ENCODE assay signal across 8 cellular contexts in the genomic region with DNA sequence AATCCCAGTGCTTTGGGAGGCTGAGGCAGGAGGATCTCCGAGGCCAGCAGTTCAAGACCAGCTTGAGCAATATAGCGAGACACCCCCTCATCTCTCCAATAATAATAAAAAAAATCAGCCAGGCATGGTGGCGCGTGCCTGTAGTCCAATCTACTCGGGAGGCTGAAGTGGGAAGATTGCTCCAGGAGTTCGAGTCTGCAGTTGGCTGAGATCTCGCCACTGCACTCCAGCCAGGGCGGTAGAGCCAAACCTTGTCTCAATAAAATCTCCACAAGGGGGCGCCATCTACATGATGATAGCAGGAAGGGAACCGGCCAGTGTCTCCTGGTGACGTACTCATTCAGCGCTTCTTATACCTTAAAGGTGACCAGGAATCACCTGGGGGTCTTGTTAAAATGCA. TPM values are rescaled to one million over a fixed set of nuclear protein-coding genes. Genes with fewer than 3 reads are reported as not detected.
DNase-seq lines count a peak whose midpoint lies in the region; ATAC-seq, FAIRE-seq and TF ChIP-seq lines count a peak whose summit lies in the region.

No MANE protein-coding gene starts in this region.

- POLR2A ChIA-PET in T-cell (lab: Charles Lee), result interaction anchor here in 1 of 2 donors (0.6 kb wide), 1 partner anchor 153 kb away, joined by 3 read pairs; no protein-coding TSS in a partner anchor

- DNase-seq in GM12892 (ENCODE audit: insufficient read length) (peak; percentile 57), NCI-H146 treated with DMSO at 0.1 percent for 48 hours (lab: John Stamatoyannopoulos, UW; ENCODE audit: unreplicated experiment) (peak; percentile 84), T-cell (peak; percentile 19 to 84 (median 62)), heart left ventricle (peak in 4 of 5 donors; percentile 67 to 76 (median 72)), renal cortical epithelial cell (ENCODE audit: low read depth) (peak; percentile 59), posterior vena cava (ENCODE audit: low spot score) (no peak)
- DNase-seq in activated naive CD8-positive, alpha-beta T cell treated with anti-CD3 and anti-CD28 coated beads, Interleukin-2, amount 50 U/mL, for 24 hours, result peak; percentile 81

- H3K36me3 Mint-ChIP-seq in T-cell, result no peaks in the 10 kb centered on the region
- H3K36me3 Mint-ChIP-seq in activated naive CD8-positive, alpha-beta T cell treated with anti-CD3 and anti-CD28 coated beads, Interleukin-2, amount 50 U/mL, for 24 hours (ENCODE audit: low read depth), result no peaks in the 10 kb centered on the region

- peak; percentile 73 to 91 (median 82) for ATAC-seq in T-cell (replicated peaks in 1 of 4)
- peak; percentile 92 for ATAC-seq in activated naive CD8-positive, alpha-beta T cell treated with anti-CD3 and anti-CD28 coated beads, Interleukin-2, amount 50 U/mL, for 24 hours
- ATAC-seq in heart left ventricle, result peak in 3 of 4 donors; percentile 87 to 88 (median 88)
- no peak for ATAC-seq in GM21381 (IDR thresholded peaks at IDR 0.05; ENCODE audit: unreplicated experiment)

- no peaks in the 10 kb centered on the region for H3K27me3 Mint-ChIP-seq in T-cell
- H3K27me3 Mint-ChIP-seq in activated naive CD8-positive, alpha-beta T cell treated with anti-CD3 and anti-CD28 coated beads, Interleukin-2, amount 50 U/mL, for 24 hours, result peaks cover 1% of the 10 kb centered on the region

- TF ChIP-seq POLR2A in GM12892 (IDR thresholded peaks at IDR 0.05; ENCODE audit: low read depth, low read length), result no peak
- no peak for TF ChIP-seq POLR2A in heart left ventricle (IDR thresholded peaks at IDR 0.05)

- H3K27me3 ChIP-seq in heart left ventricle, result no peaks in the 10 kb centered on the region

- H3K4me3 ChIP-seq in heart left ventricle, result no peak overlapping the region

- no peaks in the 10 kb centered on the region for H3K9me3 Mint-ChIP-seq in T-cell
- H3K9me3 Mint-ChIP-seq in activated naive CD8-positive, alpha-beta T cell treated with anti-CD3 and anti-CD28 coated beads, Interleukin-2, amount 50 U/mL, for 24 hours, result no peaks in the 10 kb centered on the region

- CTCF ChIA-PET in T-cell (lab: Charles Lee), result interaction anchor here in 1 of 2 donors (0.7 to 3.5 kb wide), 2 partner anchors 46 to 95 kb away, joined by 4 to 23 read pairs; no protein-coding TSS in a partner anchor

- H3K36me3 ChIP-seq in heart left ventricle, result peaks cover 0 to 15% (median 0%) of the 10 kb centered on the region in 9 donors

- H3K4me1 ChIP-seq in heart left ventricle, result no peaks in the 10 kb centered on the region

- no peak overlapping the region for H3K27ac Mint-ChIP-seq in T-cell
- H3K27ac Mint-ChIP-seq in activated naive CD8-positive, alpha-beta T cell treated with anti-CD3 and anti-CD28 coated beads, Interleukin-2, amount 50 U/mL, for 24 hours, result no peak overlapping the region

- intact Hi-C loops in heart left ventricle (cut with DNase I), result loop anchor here in 8 of 10 donors (1.0 to 10.0 kb wide), 9 partner anchors 95 to 411 kb away; no protein-coding TSS in a partner anchor
- intact Hi-C loops in posterior vena cava (cut with DNase I), result loop anchor here (5.0 to 10.0 kb wide), 2 partner anchors 96 to 129 kb away; no protein-coding TSS in a partner anchor

- H3K9me3 ChIP-seq in heart left ventricle, result no peaks in the 10 kb centered on the region

- H3K27ac ChIP-seq in heart left ventricle, result no peak overlapping the region

- H3K4me1 Mint-ChIP-seq in T-cell, result peaks cover 4 to 13% (median 9%) of the 10 kb centered on the region in 3 donors
- H3K4me1 Mint-ChIP-seq in activated naive CD8-positive, alpha-beta T cell treated with anti-CD3 and anti-CD28 coated beads, Interleukin-2, amount 50 U/mL, for 24 hours, result peaks cover 4% of the 10 kb centered on the region

- TF ChIP-seq CTCF in heart left ventricle (IDR thresholded peaks at IDR 0.05), result peak; percentile 66 to 79 (median 74)

- 28 to 35% (median 31%) methylated on average over 11 to 12 of the region's 12 CpGs for WGBS in heart left ventricle, 4 donors

- peak; percentile 88 for FAIRE-seq in GM12892 (lab: Jason Lieb, UNC)

- no peak overlapping the region for H3K4me3 Mint-ChIP-seq in T-cell
- H3K4me3 Mint-ChIP-seq in activated naive CD8-positive, alpha-beta T cell treated with anti-CD3 and anti-CD28 coated beads, Interleukin-2, amount 50 U/mL, for 24 hours, result no peak overlapping the region

RNA-seq across cellular contexts. Expression of gene C5AR1, which starts 13.6 kb away (rescaled TPM):
- polyA plus RNA-seq in GM12892 (2012; ENCODE audit: missing spikeins), result 0.32 TPM
- total RNA-seq in T-cell, result 1 to 10 TPM; 1.8 to 2.4 (median 2.2) TPM
- 10 to 100 TPM in 3 of 9 donors, 1 to 10 TPM in 6; 3.0 to 37.9 (median 7.5) TPM for total RNA-seq in heart left ventricle
- 1 to 10 TPM in 1 of 2 donors, under 1 TPM in 1; 0.80 to 5.6 TPM for polyA plus RNA-seq in heart left ventricle
- total RNA-seq in renal cortical epithelial cell, result 0.80 TPM in 1 of 2 replicates, not detected in the other
- 10 to 100 TPM; 30.6 to 33.4 TPM for total RNA-seq in posterior vena cava

RNA-seq across cellular contexts. Expression of gene INAFM1, which starts 21.4 kb away (rescaled TPM):
- polyA plus RNA-seq in GM12892 (2012; ENCODE audit: missing spikeins), result 0.98 TPM
- total RNA-seq in T-cell (10 to 100 TPM; 11.3 to 19.2 (median 15.6) TPM), heart left ventricle (10 to 100 TPM in 5 of 9 donors, 1 to 10 TPM in 4; 4.8 to 14.0 (median 10.3) TPM), renal cortical epithelial cell (1.4 and 1.8 TPM in 2 replicates), posterior vena cava (10 to 100 TPM; 28.2 to 38.6 TPM)
- 1 to 10 TPM; 7.4 to 8.3 TPM for polyA plus RNA-seq in heart left ventricle

RNA-seq across cellular contexts. Expression of gene C5AR2, which starts 35.9 kb away (rescaled TPM):
- not detected for polyA plus RNA-seq in GM12892 (2012; ENCODE audit: missing spikeins)
- total RNA-seq in T-cell, result 1 to 10 TPM in 2 of 5 donors, under 1 TPM in 3; 0.40 to 1.5 (median 0.79) TPM
- total RNA-seq in heart left ventricle, result 1 to 10 TPM in 3 of 9 donors, under 1 TPM in 6; 0.12 to 3.3 (median 0.94) TPM
- under 1 TPM; 0.23 to 0.55 TPM for polyA plus RNA-seq in heart left ventricle
- total RNA-seq in renal cortical epithelial cell, result 0.30 TPM in 1 of 2 replicates, not detected in the other
- total RNA-seq in posterior vena cava, result 1 to 10 TPM; 2.7 to 8.2 TPM

RNA-seq across cellular contexts. Expression of gene CCDC9, which starts 39.7 kb away (rescaled TPM):
- 8.4 TPM for polyA plus RNA-seq in GM12892 (2012; ENCODE audit: missing spikeins)
- total RNA-seq in T-cell (10 to 100 TPM; 40.4 to 57.2 (median 49.7) TPM), heart left ventricle (10 to 100 TPM in 8 of 9 donors, 1 to 10 TPM in 1; 6.7 to 23.8 (median 14.9) TPM), renal cortical epithelial cell (4.0 and 9.8 TPM in 2 replicates), posterior vena cava (10 to 100 TPM; 31.6 to 33.5 TPM)
- polyA plus RNA-seq in heart left ventricle, result 10 to 100 TPM; 29.5 to 33.3 TPM

RNA-seq across cellular contexts. Expression of gene DHX34, which starts 53.1 kb away (rescaled TPM):
- 5.3 TPM for polyA plus RNA-seq in GM12892 (2012; ENCODE audit: missing spikeins)
- total RNA-seq in T-cell (10 to 100 TPM; 13.4 to 30.7 (median 28.8) TPM), heart left ventricle (10 to 100 TPM in 2 of 9 donors, 1 to 10 TPM in 7; 3.7 to 10.6 (median 6.7) TPM), renal cortical epithelial cell (7.1 and 13.4 TPM in 2 replicates), posterior vena cava (1 to 10 TPM; 7.7 to 7.9 TPM)
- 10 to 100 TPM in 1 of 2 donors, 1 to 10 TPM in 1; 6.1 to 13.3 TPM for polyA plus RNA-seq in heart left ventricle
